ENCODE assay signal across 8 cellular contexts in the genomic region with DNA sequence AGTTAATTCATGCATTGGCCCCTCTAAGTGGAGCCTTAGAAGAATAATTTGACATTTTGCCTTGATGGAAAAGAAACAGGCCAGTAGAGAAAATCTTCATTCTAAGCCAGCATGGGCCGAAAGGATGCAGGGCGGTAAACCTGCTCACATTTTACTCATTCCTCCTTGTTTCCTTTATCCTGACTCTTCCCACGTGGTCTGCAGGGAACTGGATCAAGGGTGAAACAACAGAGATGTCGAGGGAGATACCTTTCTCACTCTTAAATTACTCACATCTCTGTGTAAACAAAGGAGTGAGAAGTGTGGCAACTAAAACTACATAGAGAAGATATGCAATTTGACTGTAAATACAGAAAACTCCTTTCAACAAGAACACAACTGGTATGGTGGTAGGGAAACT.
DNase-seq lines count a peak whose midpoint lies in the region; ATAC-seq, FAIRE-seq and TF ChIP-seq lines count a peak whose summit lies in the region.
"Not testable (repeated sequence)": the region's sequence is repeated elsewhere in the genome, so short reads cannot be mapped to it uniquely, and the experiment has no call there.

No MANE protein-coding gene starts in this region.

- not testable (repeated sequence) for H3K23ac ChIP-seq in mesendoderm (ENCODE audit: low read length)

- H3K56ac ChIP-seq in mesendoderm (ENCODE audit: low read length) = not testable (repeated sequence)

- H3K9me2 ChIP-seq in PC-9 (ENCODE audit: insufficient read depth) = not testable (repeated sequence)

- not testable (repeated sequence) for H2BK15ac ChIP-seq in mesendoderm (replicated peaks; ENCODE audit: low read depth)

- not testable (repeated sequence) for H3K79me2 ChIP-seq in PC-9 (ENCODE audit: low read depth); mesendoderm (ENCODE audit: control insufficient read depth, insufficient read depth, low read length)

- ATAC-seq in A549 = peak; percentile 74 to 76

- TF ChIP-seq POLR2A in A549 (IDR thresholded peaks at IDR 0.05; ENCODE audit: low read length) = not testable (repeated sequence)

- TF ChIP-seq CTCF in A549 (IDR thresholded peaks at IDR 0.05); PC-9 (conservative IDR thresholded peaks at IDR 0.05); epithelial cell of esophagus (IDR thresholded peaks at IDR 0.05; ENCODE audit: insufficient read depth, low read depth, low read length, missing control alignments); foreskin fibroblast (IDR thresholded peaks at IDR 0.05; ENCODE audit: low read depth, low read length): not testable (repeated sequence)

- CTCF ChIA-PET in A549 (lab: Yijun Ruan, JAX); PC-9 (lab: Charles Lee): not testable (repeated sequence)

- not testable (repeated sequence) for H2BK5ac ChIP-seq in mesendoderm (ENCODE audit: low read length)

- not testable (repeated sequence) for H3K9me3 ChIP-seq in A549; PC-9 (ENCODE audit: insufficient read depth, low read depth)

- not testable (repeated sequence) for H2AK5ac ChIP-seq in mesendoderm (ENCODE audit: low read length)

- not testable (repeated sequence) for H3K79me1 ChIP-seq in mesendoderm (ENCODE audit: low read length)

- POLR2A ChIA-PET in A549 (lab: Yijun Ruan, JAX); PC-9 (lab: Charles Lee; ENCODE audit: unreplicated experiment): not testable (repeated sequence)

- H3K4me1 ChIP-seq in A549; mesendoderm (ENCODE audit: control insufficient read depth, low read depth, low read length): not testable (repeated sequence)
- peaks cover 14% of the 10 kb centered on the region for H3K4me1 ChIP-seq in PC-9 (replicated peaks; ENCODE audit: insufficient read depth)

- H3K4ac ChIP-seq in mesendoderm (ENCODE audit: low read depth, low read length) = not testable (repeated sequence)

- H3K18ac ChIP-seq in mesendoderm (ENCODE audit: low read length) = not testable (repeated sequence)

- peak overlapping the region; percentile 7; the same call in 2 of the 3 replicates for H3K4me2 ChIP-seq in A549
- peak overlapping the region; percentile 42 for H3K4me2 ChIP-seq in PC-9
- H3K4me2 ChIP-seq in mesendoderm (ENCODE audit: low read length) = not testable (repeated sequence)

- H2AFZ ChIP-seq in PC-9 = not testable (repeated sequence)

- DNase-seq in A549 (ENCODE audit: low read depth in 1 of 2, low spot score in 1 of 2) (peak in 1 of 2 experiments; percentile 29), EH (ENCODE audit: low read depth) (peak; percentile 5), HCEC 1CT (peak; percentile 2), PC-9 (peak; percentile 50 to 79), amniotic epithelial cell (ENCODE audit: low read depth) (peak; percentile 64), epithelial cell of esophagus (ENCODE audit: low read depth) (peak; percentile 71), foreskin fibroblast (peak; percentile 1 to 16), mesendoderm (peak; percentile 90)

- not testable (repeated sequence) for H3K27me3 ChIP-seq in PC-9 (ENCODE audit: insufficient read depth, low read depth); mesendoderm (ENCODE audit: insufficient read depth, low read length, poor library complexity)

- not testable (repeated sequence) for H2BK120ac ChIP-seq in mesendoderm (ENCODE audit: low read depth, low read length)

- BruUV-seq in PC-9 (replicated peaks; lab: Mats Ljungman, UMichigan) = not testable (repeated sequence)

- intact Hi-C loops in PC-9 (cut with micrococcal nuclease; ENCODE audit: unreplicated experiment) = not testable (repeated sequence)

- WGBS in A549 (ENCODE audit: missing lambda C conversion rate) = 34% methylated on average over 4 of the region's 4 CpGs
- no CpG with 5 or more reads among the region's 4 CpGs for WGBS in mesendoderm (ENCODE audit: extremely low coverage, insufficient coverage, low lambda C conversion rate)

- FAIRE-seq in A549 (lab: Jason Lieb, UNC) = not testable (repeated sequence)

- not testable (repeated sequence) for H4K8ac ChIP-seq in mesendoderm (ENCODE audit: low read depth, low read length)

- H3K27ac ChIP-seq in A549; PC-9; mesendoderm (ENCODE audit: low read depth, low read length): not testable (repeated sequence)

- not testable (repeated sequence) for H3K4me3 ChIP-seq in A549; PC-9; epithelial cell of esophagus (ENCODE audit: low read length); foreskin fibroblast (ENCODE audit: low read depth in 1 of 2, low read length in 2 of 2); mesendoderm (ENCODE audit: low read length)

- not testable (repeated sequence) for H3K9ac ChIP-seq in mesendoderm (ENCODE audit: low read length)

- TF ChIP-seq EP300 in A549 (IDR thresholded peaks at IDR 0.05) = not testable (repeated sequence)

- not testable (repeated sequence) for H3F3A ChIP-seq in PC-9 (ENCODE audit: insufficient read depth, low read depth)

- H3K36me3 ChIP-seq in PC-9 (ENCODE audit: low read depth); mesendoderm (ENCODE audit: control insufficient read depth, insufficient read depth, low read length): not testable (repeated sequence)

- TF ChIP-seq RAD21 in A549 (conservative IDR thresholded peaks at IDR 0.05 in 1 of 2, IDR thresholded peaks at IDR 0.05 in 1 of 2) = not testable (repeated sequence)

- not testable (repeated sequence) for H4K5ac ChIP-seq in mesendoderm (ENCODE audit: low read length)

- not testable (repeated sequence) for H4K20me1 ChIP-seq in PC-9 (ENCODE audit: insufficient read depth)
